Comparison of ENCODE assay signal across 18 cellular contexts in the genomic region with DNA sequence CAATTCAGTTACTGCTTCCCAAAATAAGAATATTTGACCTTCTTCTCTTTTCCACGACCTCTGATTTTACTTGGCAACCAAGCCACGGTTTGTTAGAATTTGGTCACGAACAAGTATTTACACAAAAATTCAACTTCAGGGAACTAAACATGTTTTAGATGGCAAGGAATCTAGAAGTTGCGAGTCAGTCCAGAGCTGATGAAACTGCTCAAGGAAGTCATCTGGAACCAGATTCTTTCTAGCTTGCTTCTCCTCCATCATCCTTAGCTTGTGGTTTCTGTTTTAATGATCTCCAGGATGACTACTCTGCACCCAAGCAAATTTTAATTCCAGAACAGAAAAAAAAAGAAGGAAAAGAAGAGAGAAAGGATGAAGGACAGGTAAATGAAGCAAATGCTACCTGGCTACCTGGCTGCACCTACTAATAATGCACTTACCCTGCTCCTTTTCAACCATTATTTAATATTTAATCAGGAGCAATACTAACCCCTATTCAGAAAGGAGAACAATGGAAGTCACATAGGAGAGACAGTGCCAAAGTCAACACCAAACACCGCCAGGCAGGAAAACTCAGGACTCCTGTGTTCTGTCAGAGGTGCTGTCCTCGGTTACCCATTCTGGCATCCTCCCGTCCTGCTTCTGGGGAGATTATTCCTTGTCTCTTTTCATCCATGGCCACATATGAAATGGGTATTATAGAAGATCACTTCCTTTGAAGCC. TPM values are rescaled to one million over a fixed set of nuclear protein-coding genes. Genes with fewer than 3 reads are reported as not detected.
A peak's percentile ranks its signal among the peaks of the same experiment; 100 is the strongest.
DNase-seq lines count a peak whose midpoint lies in the region; ATAC-seq and TF ChIP-seq lines count a peak whose summit lies in the region.
"Had no signal": no experiment of that assay in that cellular context is flagged by ENCODE, and none has a peak within 500 bp of the region (broad histone marks: within the 10 kb centered on the region; RNA-seq: fewer than 3 reads in every experiment).

No MANE protein-coding gene starts in this region.

- H3K4me3 ChIP-seq in astrocyte of the spinal cord (ENCODE audit: low read depth, low read length): no peak overlapping the region
- H3K4me3 ChIP-seq in upper lobe of right lung: no peak overlapping the region
- H3K4me3 ChIP-seq: transverse colon had no signal

- H3K27me3 ChIP-seq in upper lobe of right lung: peaks cover 3% of the 10 kb centered on the region
- H3K27me3 ChIP-seq: transverse colon had no signal

- intact Hi-C loops in upper lobe of right lung (cut with DNase I): no loop called here

- no peak overlapping the region for H3K27ac ChIP-seq in upper lobe of right lung
- H3K27ac ChIP-seq: transverse colon, WERI-Rb-1 had no signal

- no peaks in the 10 kb centered on the region for H3K4me1 ChIP-seq in upper lobe of right lung
- H3K4me1 ChIP-seq: transverse colon had no signal

- DNase-seq in DMS153 (lab: John Stamatoyannopoulos, UW) (peak; percentile 85), NCI-H146 (lab: John Stamatoyannopoulos, UW) (peak; percentile 62), astrocyte of the spinal cord (ENCODE audit: low read depth, low spot score) (peak; percentile 5), mucosa of gallbladder (ENCODE audit: low spot score) (peak; percentile 56), DMS 273 (lab: John Stamatoyannopoulos, UW; ENCODE audit: unreplicated experiment) (no peak), upper lobe of right lung (no peak)
- DNase-seq in activated CD4-positive, alpha-beta T cell treated with anti-CD3 and anti-CD28 coated beads for 1 hour: no peak
- DNase-seq: activated gamma-delta T cell; aorta; CD8-positive, alpha-beta memory T cell; cortex of kidney; Karpas-422; NCI-H1694; transverse colon; WERI-Rb-1 had no signal

- in situ Hi-C loops in astrocyte of the spinal cord (cut with HindIII; ENCODE audit: low sequenced_read_pairs): no loop called here

- no peaks in the 10 kb centered on the region for H3K9me3 ChIP-seq in upper lobe of right lung
- H3K9me3 ChIP-seq: transverse colon had no signal

- TF ChIP-seq CTCF in astrocyte of the spinal cord (IDR thresholded peaks at IDR 0.05; ENCODE audit: low read depth, low read length): no peak
- no peak for TF ChIP-seq CTCF in upper lobe of right lung (IDR thresholded peaks at IDR 0.05)

- ATAC-seq in HG02571 (IDR thresholded peaks at IDR 0.05; ENCODE audit: unreplicated experiment): no peak
- no peak for ATAC-seq in upper lobe of right lung
- ATAC-seq: esophagus mucosa had no signal

- no peaks in the 10 kb centered on the region for H3K36me3 ChIP-seq in upper lobe of right lung
- H3K36me3 ChIP-seq: transverse colon, WERI-Rb-1 had no signal

RNA-seq across cellular contexts. Expression of gene RGS7, which starts 54.2 kb away (rescaled TPM):
- total RNA-seq in mucosa of gallbladder (0.81 TPM), upper lobe of right lung (not detected)
- total RNA-seq: aorta; CD8-positive, alpha-beta memory T cell; esophagus mucosa; skeletal muscle tissue had no signal

Comparison
In these comparisons a context has a peak if more than half of its experiments do, and no peak if none do; other contexts are left out.
1. DNase-seq: peak in DMS153 (single experiment), NCI-H146 (single experiment), astrocyte of the spinal cord (single experiment) and mucosa of gallbladder (single experiment); none in DMS 273 (single experiment), activated CD4-positive, alpha-beta T cell treated with anti-CD3 and anti-CD28 coated beads for 1 hour (single experiment) and upper lobe of right lung (single experiment).